ENCODE assay signal across 2 cellular contexts in genomic region chr10:80099295-80099694, GRCh38.
A peak's percentile ranks its signal among the peaks of the same experiment; 100 is the strongest.
TF ChIP-seq lines count a peak whose summit lies in the region.

No MANE protein-coding gene starts in this region.

TF ChIP-seq in HEK293, 187 proteins besides CTCF, POLR2A, EP300 and RAD21:
- peak; percentile 86 for TF ChIP-seq ZNF366 (tag by site-specific recombination; conservative IDR thresholded peaks at IDR 0.05)
TF ChIP-seq in HEK293: peak in this region for 1; not testable (repeated sequence) for 186.

TF ChIP-seq in K562, 482 proteins besides CTCF, POLR2A, EP300 and RAD21:
- peak; percentile 69 for TF ChIP-seq ZNF512 (tag; IDR thresholded peaks at IDR 0.05)
